ENCODE assay signal across 8 cellular contexts in genomic region chr17:42798383-42799380, GRCh38. TPM values are rescaled to one million over a fixed set of nuclear protein-coding genes. Genes with fewer than 3 reads are reported as not detected.
A peak's percentile ranks its signal among the peaks of the same experiment; 100 is the strongest.
DNase-seq lines count a peak whose midpoint lies in the region; ATAC-seq and TF ChIP-seq lines count a peak whose summit lies in the region.

A gene with protein sequence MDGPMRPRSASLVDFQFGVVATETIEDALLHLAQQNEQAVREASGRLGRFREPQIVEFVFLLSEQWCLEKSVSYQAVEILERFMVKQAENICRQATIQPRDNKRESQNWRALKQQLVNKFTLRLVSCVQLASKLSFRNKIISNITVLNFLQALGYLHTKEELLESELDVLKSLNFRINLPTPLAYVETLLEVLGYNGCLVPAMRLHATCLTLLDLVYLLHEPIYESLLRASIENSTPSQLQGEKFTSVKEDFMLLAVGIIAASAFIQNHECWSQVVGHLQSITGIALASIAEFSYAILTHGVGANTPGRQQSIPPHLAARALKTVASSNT (plus strand): TSS chr17:42798861. CDS start chr17:42799068, 207 bp downstream.
COA3 (minus strand) TSS chr17:42798704; CDS start chr17:42798681, 23 bp downstream.

- H3K4me1 ChIP-seq in HEK293 (ENCODE audit: control insufficient read depth, insufficient read depth, low read length) (peaks cover 15% of the 10 kb centered on the region), gastrocnemius medialis (peaks cover 17 to 18% of the 10 kb centered on the region in 2 donors)

- in situ Hi-C loops in G401 (cut with HindIII; ENCODE audit: low sequenced_read_pairs) = no loop called here
- in situ Hi-C loops in brain microvascular endothelial cell (cut with HindIII; ENCODE audit: low pct_ligation_motif_present, low sequenced_read_pairs) = no loop called here
- in situ Hi-C loops in gastrocnemius medialis (cut with MboI; ENCODE audit: low sequenced_read_pairs in 4 of 4) = no loop called here

- POLR2A ChIA-PET in HEK293 (lab: Yijun Ruan, JAX) = interaction anchor here (0.7 to 2.4 kb wide), 9 partner anchors 11 to 382 kb away, joined by 3 to 13 read pairs (median 5); partner anchors contain the start of genes BECN1, VPS25 and WNK4

- CTCF ChIA-PET in HEK293 (lab: Yijun Ruan, JAX) = interaction anchor here (0.6 to 3.2 kb wide), 8 partner anchors 21 to 589 kb away, joined by 3 to 23 read pairs (median 4); partner anchors contain the start of gene BECN1

- H3K36me3 ChIP-seq in HEK293 (ENCODE audit: control insufficient read depth in 2 of 2, insufficient read depth in 1 of 2, low read length in 2 of 2) = peaks cover 0 to 33% of the 10 kb centered on the region in 2 experiments; a peak in 1 of 3 replicates
- H3K36me3 ChIP-seq in brain microvascular endothelial cell (replicated peaks) = no peaks in the 10 kb centered on the region
- peaks cover 0 to 5% of the 10 kb centered on the region in 2 donors for H3K36me3 ChIP-seq in gastrocnemius medialis

- H3K4me3 ChIP-seq in HEK293 (ENCODE audit: low read depth, low read length) = peak within 1 kb of the TSS; percentile 77
- peak within 1 kb of the TSS; percentile 98 for H3K4me3 ChIP-seq in brain microvascular endothelial cell (ENCODE audit: low read depth, low read length)
- peak within 1 kb of the TSS; percentile 98 for H3K4me3 ChIP-seq in iPS-11a (ENCODE audit: low read depth, low read length)
- peak within 1 kb of the TSS; percentile 78 to 94 (median 87) for H3K4me3 ChIP-seq in gastrocnemius medialis

- intact Hi-C loops in gastrocnemius medialis (cut with DNase I; ENCODE audit: low total_unique reads) = loop anchor here (1.0 kb wide), 1 partner anchor 25 kb away; the partner anchor contains the start of gene VPS25

- peak; percentile 42; the same call in 1 of the 2 replicates for TF ChIP-seq CTCF in HEK293 (tag by site-specific recombination; IDR thresholded peaks at IDR 0.05)
- TF ChIP-seq CTCF in brain microvascular endothelial cell (IDR thresholded peaks at IDR 0.05; ENCODE audit: low read depth, low read length, missing control alignments) = peak; percentile 24
- peak in 1 of 5 experiments; percentile 19 for TF ChIP-seq CTCF in gastrocnemius medialis (IDR thresholded peaks at IDR 0.05 in 4 of 5, conservative IDR thresholded peaks at IDR 0.05 in 1 of 5)

- H3K27ac ChIP-seq in HEK293 (ENCODE audit: extremely low read depth, low read depth, low read length) = peak within 1 kb of the TSS; percentile 68; the same call in 1 of the 2 replicates
- H3K27ac ChIP-seq in brain microvascular endothelial cell = peak within 1 kb of the TSS; percentile 33
- peak within 1 kb of the TSS; percentile 85 to 95 (median 86) for H3K27ac ChIP-seq in gastrocnemius medialis

- TF ChIP-seq POLR2A in gastrocnemius medialis (IDR thresholded peaks at IDR 0.05) = no peak

- DNase-seq in G401 (ENCODE audit: low spot score) = peak; percentile 88
- DNase-seq in NCI-H2029 treated with DMSO at 0.1 percent for 48 hours (lab: John Stamatoyannopoulos, UW) = peak; percentile 52
- peak; percentile 82 for DNase-seq in UCSD-AML1 (lab: John Stamatoyannopoulos, UW; ENCODE audit: unreplicated experiment)
- DNase-seq in brain microvascular endothelial cell = peak; percentile 78
- DNase-seq in gastrocnemius medialis = peak; percentile 77 to 84

- ATAC-seq in gastrocnemius medialis = peak; percentile 97
- ATAC-seq in HG03457 (IDR thresholded peaks at IDR 0.05; ENCODE audit: unreplicated experiment) = no peak

- H3K9me3 ChIP-seq in HEK293 (ENCODE audit: control insufficient read depth, insufficient read depth, low read depth, low read length) = no peaks in the 10 kb centered on the region
- H3K9me3 ChIP-seq in gastrocnemius medialis = no peaks in the 10 kb centered on the region

- H3K27me3 ChIP-seq in brain microvascular endothelial cell (replicated peaks) = no peaks in the 10 kb centered on the region
- H3K27me3 ChIP-seq in gastrocnemius medialis = no peaks in the 10 kb centered on the region

TF ChIP-seq in HEK293, 187 proteins besides CTCF, POLR2A, EP300 and RAD21 (continues in another document):
- no peak for TF ChIP-seq ZFHX2 (tag by site-specific recombination; conservative IDR thresholded peaks at IDR 0.05)
- TF ChIP-seq ZNF274 (IDR thresholded peaks at IDR 0.05; ENCODE audit: low read length) = no peak
- TF ChIP-seq ZNF274 (tag by site-specific recombination; IDR thresholded peaks at IDR 0.05; ENCODE audit: borderline replicate concordance) = no peak
- TF ChIP-seq KLF17 (tag by site-specific recombination; IDR thresholded peaks at IDR 0.05) = no peak
- no peak for TF ChIP-seq HOXD13 (CRISPR knock-in tag; IDR thresholded peaks at IDR 0.05; ENCODE audit: borderline replicate concordance)
- TF ChIP-seq ZNF121 (tag by site-specific recombination; IDR thresholded peaks at IDR 0.05) = no peak
- no peak for TF ChIP-seq ZNF184 (tag by site-specific recombination; IDR thresholded peaks at IDR 0.05)
- no peak for TF ChIP-seq HOXC10 (CRISPR knock-in tag; IDR thresholded peaks at IDR 0.05)
- TF ChIP-seq, protein P1, sequence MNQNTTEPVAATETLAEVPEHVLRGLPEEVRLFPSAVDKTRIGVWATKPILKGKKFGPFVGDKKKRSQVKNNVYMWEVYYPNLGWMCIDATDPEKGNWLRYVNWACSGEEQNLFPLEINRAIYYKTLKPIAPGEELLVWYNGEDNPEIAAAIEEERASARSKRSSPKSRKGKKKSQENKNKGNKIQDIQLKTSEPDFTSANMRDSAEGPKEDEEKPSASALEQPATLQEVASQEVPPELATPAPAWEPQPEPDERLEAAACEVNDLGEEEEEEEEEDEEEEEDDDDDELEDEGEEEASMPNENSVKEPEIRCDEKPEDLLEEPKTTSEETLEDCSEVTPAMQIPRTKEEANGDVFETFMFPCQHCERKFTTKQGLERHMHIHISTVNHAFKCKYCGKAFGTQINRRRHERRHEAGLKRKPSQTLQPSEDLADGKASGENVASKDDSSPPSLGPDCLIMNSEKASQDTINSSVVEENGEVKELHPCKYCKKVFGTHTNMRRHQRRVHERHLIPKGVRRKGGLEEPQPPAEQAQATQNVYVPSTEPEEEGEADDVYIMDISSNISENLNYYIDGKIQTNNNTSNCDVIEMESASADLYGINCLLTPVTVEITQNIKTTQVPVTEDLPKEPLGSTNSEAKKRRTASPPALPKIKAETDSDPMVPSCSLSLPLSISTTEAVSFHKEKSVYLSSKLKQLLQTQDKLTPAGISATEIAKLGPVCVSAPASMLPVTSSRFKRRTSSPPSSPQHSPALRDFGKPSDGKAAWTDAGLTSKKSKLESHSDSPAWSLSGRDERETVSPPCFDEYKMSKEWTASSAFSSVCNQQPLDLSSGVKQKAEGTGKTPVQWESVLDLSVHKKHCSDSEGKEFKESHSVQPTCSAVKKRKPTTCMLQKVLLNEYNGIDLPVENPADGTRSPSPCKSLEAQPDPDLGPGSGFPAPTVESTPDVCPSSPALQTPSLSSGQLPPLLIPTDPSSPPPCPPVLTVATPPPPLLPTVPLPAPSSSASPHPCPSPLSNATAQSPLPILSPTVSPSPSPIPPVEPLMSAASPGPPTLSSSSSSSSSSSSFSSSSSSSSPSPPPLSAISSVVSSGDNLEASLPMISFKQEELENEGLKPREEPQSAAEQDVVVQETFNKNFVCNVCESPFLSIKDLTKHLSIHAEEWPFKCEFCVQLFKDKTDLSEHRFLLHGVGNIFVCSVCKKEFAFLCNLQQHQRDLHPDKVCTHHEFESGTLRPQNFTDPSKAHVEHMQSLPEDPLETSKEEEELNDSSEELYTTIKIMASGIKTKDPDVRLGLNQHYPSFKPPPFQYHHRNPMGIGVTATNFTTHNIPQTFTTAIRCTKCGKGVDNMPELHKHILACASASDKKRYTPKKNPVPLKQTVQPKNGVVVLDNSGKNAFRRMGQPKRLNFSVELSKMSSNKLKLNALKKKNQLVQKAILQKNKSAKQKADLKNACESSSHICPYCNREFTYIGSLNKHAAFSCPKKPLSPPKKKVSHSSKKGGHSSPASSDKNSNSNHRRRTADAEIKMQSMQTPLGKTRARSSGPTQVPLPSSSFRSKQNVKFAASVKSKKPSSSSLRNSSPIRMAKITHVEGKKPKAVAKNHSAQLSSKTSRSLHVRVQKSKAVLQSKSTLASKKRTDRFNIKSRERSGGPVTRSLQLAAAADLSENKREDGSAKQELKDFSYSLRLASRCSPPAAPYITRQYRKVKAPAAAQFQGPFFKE (tag by site-specific recombination; IDR thresholded peaks at IDR 0.05; ENCODE audit: borderline replicate concordance) = no peak
- peak; percentile 85; the same call in 1 of the 2 replicates for TF ChIP-seq YY2 (tag by site-specific recombination; IDR thresholded peaks at IDR 0.05)
- TF ChIP-seq ZNF704 (tag by site-specific recombination; IDR thresholded peaks at IDR 0.05) = no peak
- TF ChIP-seq ZNF658 (tag by site-specific recombination; IDR thresholded peaks at IDR 0.05) = no peak

RNA-seq across cellular contexts. Expression of the first gene that starts in this region (rescaled TPM):
- 0.18 TPM in 1 of 2 replicates, not detected in the other for total RNA-seq in G401 (2014; rRNA removed; shearing (Covaris generic))
- total RNA-seq in gastrocnemius medialis = not detected

RNA-seq across cellular contexts. Expression of gene COA3, which starts in this region (rescaled TPM):
- total RNA-seq in G401 (2014; rRNA removed; shearing (Covaris generic)) = 53.7 and 75.4 TPM in 2 replicates
- 100 to 1,000 TPM in 1 of 4 donors, 10 to 100 TPM in 3; 76.2 to 104 (median 86.8) TPM for total RNA-seq in gastrocnemius medialis

Comparison
In these comparisons a context has a peak if more than half of its experiments do, and no peak if none do; other contexts are left out.
1. H3K27ac ChIP-seq: peak in every context shown above with its lines; median percentile 86 in gastrocnemius medialis; 68 in HEK293; 33 in brain microvascular endothelial cell.